In genomic region chr15:70488002-70488605, GRCh38 we compare ENCODE assay signal across 7 cellular contexts.
DNase-seq lines count a peak whose midpoint lies in the region; ATAC-seq, FAIRE-seq and TF ChIP-seq lines count a peak whose summit lies in the region.

No MANE protein-coding gene starts in this region.

- H3K27me3 ChIP-seq in bronchial epithelial cell (ENCODE audit: control insufficient read depth, insufficient read depth, low read length): peaks cover 16% of the 10 kb centered on the region

- no peak overlapping the region for H3K9ac ChIP-seq in kidney (ENCODE audit: low read length in 2 of 2)

- no peaks in the 10 kb centered on the region for H3K9me3 ChIP-seq in kidney (ENCODE audit: control insufficient read depth in 1 of 2, low read length in 2 of 2)

- FAIRE-seq in bronchial epithelial cell (lab: Jason Lieb, UNC) (no peak), kidney (lab: Jason Lieb, UNC) (no peak)

- H3K4me3 ChIP-seq in bronchial epithelial cell (ENCODE audit: low read depth, low read length) (no peak overlapping the region), kidney (ENCODE audit: low read length in 2 of 2) (no peak overlapping the region)

- TF ChIP-seq CTCF in GM12801 (IDR thresholded peaks at IDR 0.05; ENCODE audit: extremely low read depth, insufficient read length): peak; percentile 51
- peak; percentile 96 for TF ChIP-seq CTCF in VCaP (conservative IDR thresholded peaks at IDR 0.05)
- TF ChIP-seq CTCF in bronchial epithelial cell (IDR thresholded peaks at IDR 0.05; ENCODE audit: insufficient read depth, low read length, severe bottlenecking): peak; percentile 95
- peak; percentile 98 for TF ChIP-seq CTCF in kidney (IDR thresholded peaks at IDR 0.05; ENCODE audit: borderline replicate concordance, extremely low read depth, insufficient read depth)

- no peak overlapping the region for H3K27ac ChIP-seq in VCaP
- H3K27ac ChIP-seq in kidney (ENCODE audit: low read depth in 2 of 2, low read length in 2 of 2): no peak overlapping the region

- intact Hi-C loops in kidney (cut with DNase I): loop anchor here (10.0 kb wide), 1 partner anchor 1013 kb away; no protein-coding TSS in a partner anchor

- ATAC-seq in HG03521 (IDR thresholded peaks at IDR 0.05; ENCODE audit: unreplicated experiment): no peak

- H3K36me3 ChIP-seq in bronchial epithelial cell (ENCODE audit: control insufficient read depth, insufficient read depth, low read length) (no peaks in the 10 kb centered on the region), kidney (ENCODE audit: control insufficient read depth in 1 of 2, insufficient read depth in 2 of 2, low read length in 2 of 2) (no peaks in the 10 kb centered on the region)

- no peaks in the 10 kb centered on the region for H3K4me1 ChIP-seq in kidney (ENCODE audit: control insufficient read depth in 1 of 2, insufficient read depth in 1 of 2, low read depth in 1 of 2, low read length in 2 of 2)

- DNase-seq in NCI-H1092 treated with DMSO at 0.1 percent for 48 hours (lab: John Stamatoyannopoulos, UW) (peak; percentile 30), bronchial epithelial cell (ENCODE audit: low read depth) (peak; percentile 56), kidney (peak; percentile 80)
- DNase-seq in stimulated activated CD4-positive, alpha-beta T cell treated with anti-CD3 and anti-CD28 coated beads, Interleukin-4, amount 100 ng/mL, for 1 hour: peak; percentile 73

Comparison
In these comparisons a context has a peak if more than half of its experiments do, and no peak if none do; other contexts are left out.
1. DNase-seq: peak in every context shown above with its lines; median percentile 80 in kidney; 73 in stimulated activated CD4-positive, alpha-beta T cell treated with anti-CD3 and anti-CD28 coated beads, Interleukin-4, amount 100 ng/mL, for 1 hour; 56 in bronchial epithelial cell; 30 in NCI-H1092 treated with DMSO at 0.1 percent for 48 hours.